In genomic region chrX:39725114-39725513, GRCh38 we compare ENCODE assay signal across 15 cellular contexts.
DNase-seq lines count a peak whose midpoint lies in the region; ATAC-seq and TF ChIP-seq lines count a peak whose summit lies in the region.
"Had no signal": no experiment of that assay in that cellular context is flagged by ENCODE, and none has a peak within 500 bp of the region (broad histone marks: within the 10 kb centered on the region; RNA-seq: fewer than 3 reads in every experiment).

No MANE protein-coding gene starts in this region.

- no peak overlapping the region for H3K4me3 ChIP-seq in hepatocyte
- H3K4me3 ChIP-seq: GM12878, GM23248 had no signal

- H3K4me1 ChIP-seq in hepatocyte (ENCODE audit: insufficient read depth): peaks cover 29% of the 10 kb centered on the region

- no peak for TF ChIP-seq CTCF in hepatocyte (IDR thresholded peaks at IDR 0.05; ENCODE audit: poor library complexity)

- intact Hi-C loops in left colon (cut with DNase I, micrococcal nuclease): no loop called here

- ATAC-seq in left colon (peak; percentile 72), HG03280 (IDR thresholded peaks at IDR 0.05; ENCODE audit: unreplicated experiment) (no peak), GM21619 (IDR thresholded peaks at IDR 0.05; ENCODE audit: unreplicated experiment) (no peak)

- 53% methylated on average over 4 of the region's 4 CpGs for WGBS in hepatocyte (ENCODE audit: low lambda C conversion rate, missing lambda C conversion rate)

- DNase-seq in NCI-H748 (lab: John Stamatoyannopoulos, UW; ENCODE audit: unreplicated experiment) (peak; percentile 22), NCI-H748 treated with DMSO at 0.1 percent for 48 hours (lab: John Stamatoyannopoulos, UW) (no peak), HuH-7.5 (ENCODE audit: low spot score) (peak; percentile 34), left colon (no peak), ecto neural progenitor cell (ENCODE audit: low spot score) (no peak), hepatocyte (ENCODE audit: low spot score) (no peak)
- DNase-seq: Calu3, DMS 273 treated with DMSO at 0.1 percent for 48 hours, GM23248, H7, IMR-90 had no signal

- H3K27me3 ChIP-seq in hepatocyte: no peaks in the 10 kb centered on the region

- no peaks in the 10 kb centered on the region for H3K9me3 ChIP-seq in hepatocyte (ENCODE audit: low read depth)

- H3K27ac ChIP-seq in hepatocyte: no peak overlapping the region
- H3K27ac ChIP-seq: 22Rv1, GM23248 had no signal

- H2AFZ ChIP-seq in hepatocyte: no peak overlapping the region
- H2AFZ ChIP-seq: GM23248 had no signal

- H4K20me1 ChIP-seq in hepatocyte (ENCODE audit: insufficient read depth, poor library complexity, severe bottlenecking): no peaks in the 10 kb centered on the region

- H3K36me3 ChIP-seq in hepatocyte (replicated peaks; ENCODE audit: insufficient read depth, low read depth): no peaks in the 10 kb centered on the region

- no peaks in the 10 kb centered on the region for H3K9me2 ChIP-seq in hepatocyte (replicated peaks; ENCODE audit: insufficient read depth)

- H3K4me2 ChIP-seq in hepatocyte: no peak overlapping the region

- H3K79me2 ChIP-seq in hepatocyte: no peaks in the 10 kb centered on the region

Comparison
In these comparisons a context has a peak if more than half of its experiments do, and no peak if none do; other contexts are left out.
1. DNase-seq: peak in NCI-H748 (single experiment) and HuH-7.5 (single experiment); none in NCI-H748 treated with DMSO at 0.1 percent for 48 hours (single experiment), left colon (0 of 2), ecto neural progenitor cell (single experiment) and hepatocyte (single experiment).